Comparison of ENCODE assay signal across 8 cellular contexts in genomic region chr19:34772697-34773554, GRCh38. TPM values are rescaled to one million over a fixed set of nuclear protein-coding genes. Genes with fewer than 3 reads are reported as not detected.
A peak's percentile ranks its signal among the peaks of the same experiment; 100 is the strongest.
DNase-seq lines count a peak whose midpoint lies in the region; ATAC-seq lines count a peak whose summit lies in the region.

TSS of gene ZNF599 (minus strand) at chr19:34773215. CDS start at chr19:34772841, 374 bp downstream.

- no peaks in the 10 kb centered on the region for H3K27me3 ChIP-seq in CD4-positive, alpha-beta memory T cell (ENCODE audit: insufficient read depth, low read length)
- H3K27me3 ChIP-seq in mononuclear cell (ENCODE audit: insufficient read depth, low read length): peaks cover 8% of the 10 kb centered on the region

- POLR2A ChIA-PET in CD4-positive, alpha-beta memory T cell (lab: Charles Lee; ENCODE audit: partially characterized antibody): interaction anchor here (0.7 to 2.3 kb wide), 6 partner anchors 37 to 257 kb away, joined by 3 to 10 read pairs (median 4); partner anchors contain the start of genes SCGB2B2, ZNF181 and ZNF302

- peak; percentile 98 for ATAC-seq in GM19397 (IDR thresholded peaks at IDR 0.05; ENCODE audit: unreplicated experiment)
- ATAC-seq in HG03565 (IDR thresholded peaks at IDR 0.05; ENCODE audit: unreplicated experiment): peak; percentile 95

- intact Hi-C loops in CD4-positive, alpha-beta memory T cell (cut with micrococcal nuclease): loop anchor here (1.0 to 5.0 kb wide), 3 partner anchors 40 to 974 kb away; partner anchors contain the start of genes LIN37, PSENEN, SCGB2B2 and U2AF1L4

- peaks cover 0 to 3% (median 1%) of the 10 kb centered on the region in 8 donors for H3K9me3 Mint-ChIP-seq in CD4-positive, alpha-beta memory T cell

- H3K9me3 ChIP-seq in CD4-positive, alpha-beta memory T cell (ENCODE audit: control insufficient read depth in 1 of 2, low read length in 2 of 2): no peaks in the 10 kb centered on the region
- no peaks in the 10 kb centered on the region for H3K9me3 ChIP-seq in mononuclear cell (ENCODE audit: low read depth, low read length)

- H3K4me1 ChIP-seq in CD4-positive, alpha-beta memory T cell (ENCODE audit: insufficient read depth, low read length): peaks cover 9% of the 10 kb centered on the region
- peaks cover 15% of the 10 kb centered on the region for H3K4me1 ChIP-seq in mononuclear cell (ENCODE audit: insufficient read depth, low read length)

- CTCF ChIA-PET in CD4-positive, alpha-beta memory T cell (lab: Charles Lee; ENCODE audit: partially characterized antibody): interaction anchor here (0.9 to 2.0 kb wide), 2 partner anchors 154 to 156 kb away, joined by 4 to 5 read pairs; partner anchors contain the start of gene ZNF30

- H3K4me3 ChIP-seq in CD4-positive, alpha-beta memory T cell (ENCODE audit: low read length in 2 of 2): peak within 1 kb of the TSS; percentile 55 to 93
- peak within 1 kb of the TSS; percentile 69 for H3K4me3 ChIP-seq in mononuclear cell (ENCODE audit: low read length)

- peaks cover 4% of the 10 kb centered on the region for H3K36me3 ChIP-seq in CD4-positive, alpha-beta memory T cell (ENCODE audit: insufficient read depth, low read length)

- peak within 1 kb of the TSS; percentile 68 for H3K27ac ChIP-seq in CD4-positive, alpha-beta memory T cell (ENCODE audit: low read depth, low read length)
- H3K27ac ChIP-seq in epithelial cell of prostate: peak within 1 kb of the TSS; percentile 18

- peak within 1 kb of the TSS; percentile 93 to 98 (median 97) for H3K4me3 Mint-ChIP-seq in CD4-positive, alpha-beta memory T cell

- peaks cover 16 to 25% of the 10 kb centered on the region in 2 donors for H3K36me3 Mint-ChIP-seq in CD4-positive, alpha-beta memory T cell

- peaks cover 13 to 23% (median 19%) of the 10 kb centered on the region in 4 donors for H3K4me1 Mint-ChIP-seq in CD4-positive, alpha-beta memory T cell

- H3K27ac Mint-ChIP-seq in CD4-positive, alpha-beta memory T cell: peak within 1 kb of the TSS; percentile 86 to 98 (median 97)

- DNase-seq in CD4-positive, alpha-beta memory T cell: peak; percentile 87 to 89 (median 88)
- DNase-seq in NCI-H82 (lab: John Stamatoyannopoulos, UW) (peak; percentile 96), epithelial cell of prostate (ENCODE audit: low read depth, low spot score) (peak; percentile 33)
- DNase-seq in activated CD8-positive, alpha-beta memory T cell treated with anti-CD3 and anti-CD28 coated beads, Interleukin-2, amount 50 U/mL, for 48 hours: peak; percentile 95
- DNase-seq in stimulated activated CD8-positive, alpha-beta memory T cell treated with anti-CD3 and anti-CD28 coated beads, Interleukin-2, amount 100 ng/mL, for 48 hours (ENCODE audit: low read depth in 2 of 2): peak; percentile 77 to 87

- peaks cover 0 to 4% of the 10 kb centered on the region in 2 donors for H3K27me3 Mint-ChIP-seq in CD4-positive, alpha-beta memory T cell

RNA-seq across cellular contexts. Expression of gene ZNF599, which starts in this region (rescaled TPM):
- 10 to 100 TPM; 10.6 to 10.7 TPM for total RNA-seq in CD4-positive, alpha-beta memory T cell
- polyA plus RNA-seq in CD4-positive, alpha-beta memory T cell: 1 to 10 TPM; 8.0 to 9.3 TPM
- total RNA-seq in mononuclear cell: 2.3 TPM

Comparison
In these comparisons a context has a peak if more than half of its experiments do, and no peak if none do; other contexts are left out.
1. Peak in every context shown above with its lines: DNase-seq, ATAC-seq, H3K4me3 ChIP-seq and H3K27ac ChIP-seq.
2. DNase-seq: peak in every context shown above with its lines; median percentile 96 in NCI-H82; 95 in activated CD8-positive, alpha-beta memory T cell treated with anti-CD3 and anti-CD28 coated beads, Interleukin-2, amount 50 U/mL, for 48 hours; 88 in CD4-positive, alpha-beta memory T cell; 82 in stimulated activated CD8-positive, alpha-beta memory T cell treated with anti-CD3 and anti-CD28 coated beads, Interleukin-2, amount 100 ng/mL, for 48 hours; 33 in epithelial cell of prostate.